Comparison of ENCODE assay signal across 2 cellular contexts in the genomic region with DNA sequence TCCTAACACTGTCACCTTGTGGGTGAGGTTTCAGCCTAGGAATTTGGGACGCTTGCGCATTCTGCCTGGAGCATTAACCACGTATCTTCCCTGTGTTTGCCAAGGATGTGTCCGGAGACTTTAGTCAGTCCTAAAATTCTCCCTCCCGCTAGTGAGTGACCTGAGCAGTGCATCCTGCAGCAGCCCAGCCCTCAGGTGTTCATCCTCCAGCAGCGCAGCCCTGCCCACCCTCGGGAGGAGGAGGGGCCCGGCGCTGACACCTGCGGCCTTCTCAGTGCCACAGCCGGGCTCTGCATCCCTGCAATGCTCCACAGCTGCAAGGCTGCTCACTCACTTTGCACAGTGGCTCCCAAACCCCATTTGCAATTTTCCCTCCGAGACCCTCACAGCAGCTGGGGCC.
TF ChIP-seq lines count a peak whose summit lies in the region.

No MANE protein-coding gene starts in this region.

TF ChIP-seq in IMR-90, 13 proteins besides CTCF, POLR2A, EP300 and RAD21:
- TF ChIP-seq, protein P1, sequence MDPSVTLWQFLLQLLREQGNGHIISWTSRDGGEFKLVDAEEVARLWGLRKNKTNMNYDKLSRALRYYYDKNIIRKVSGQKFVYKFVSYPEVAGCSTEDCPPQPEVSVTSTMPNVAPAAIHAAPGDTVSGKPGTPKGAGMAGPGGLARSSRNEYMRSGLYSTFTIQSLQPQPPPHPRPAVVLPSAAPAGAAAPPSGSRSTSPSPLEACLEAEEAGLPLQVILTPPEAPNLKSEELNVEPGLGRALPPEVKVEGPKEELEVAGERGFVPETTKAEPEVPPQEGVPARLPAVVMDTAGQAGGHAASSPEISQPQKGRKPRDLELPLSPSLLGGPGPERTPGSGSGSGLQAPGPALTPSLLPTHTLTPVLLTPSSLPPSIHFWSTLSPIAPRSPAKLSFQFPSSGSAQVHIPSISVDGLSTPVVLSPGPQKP (IDR thresholded peaks at IDR 0.05; ENCODE audit: borderline replicate concordance, low read depth, low read length): no peak
- TF ChIP-seq RFX5 (IDR thresholded peaks at IDR 0.05; ENCODE audit: low read depth, low read length) (no peak), MAFK (IDR thresholded peaks at IDR 0.05; ENCODE audit: low read depth, low read length) (no peak)

TF ChIP-seq in H1, 55 proteins besides CTCF, POLR2A, EP300 and RAD21:
- TF ChIP-seq SAP30 (IDR thresholded peaks at IDR 0.05; ENCODE audit: insufficient read depth, insufficient replicate concordance, low read length) (no peak), YY1 (IDR thresholded peaks at IDR 0.05; ENCODE audit: low read depth, low read length) (no peak), TEAD4 (IDR thresholded peaks at IDR 0.05; ENCODE audit: low read depth, low read length) (no peak), POLR2AphosphoS5 (IDR thresholded peaks at IDR 0.05; ENCODE audit: low read depth, low read length) (no peak), RFX5 (IDR thresholded peaks at IDR 0.05; ENCODE audit: borderline replicate concordance, low read depth, low read length) (no peak), TAF1 (IDR thresholded peaks at IDR 0.05; ENCODE audit: low read depth, low read length) (no peak), SUZ12 (IDR thresholded peaks at IDR 0.05; ENCODE audit: low read length) (no peak), SP1 (IDR thresholded peaks at IDR 0.05; ENCODE audit: low read depth, low read length) (no peak), MAFK (IDR thresholded peaks at IDR 0.05; ENCODE audit: low read depth, low read length) (no peak), CHD2 (IDR thresholded peaks at IDR 0.05; ENCODE audit: low read length) (no peak)
- TF ChIP-seq, protein P2, sequence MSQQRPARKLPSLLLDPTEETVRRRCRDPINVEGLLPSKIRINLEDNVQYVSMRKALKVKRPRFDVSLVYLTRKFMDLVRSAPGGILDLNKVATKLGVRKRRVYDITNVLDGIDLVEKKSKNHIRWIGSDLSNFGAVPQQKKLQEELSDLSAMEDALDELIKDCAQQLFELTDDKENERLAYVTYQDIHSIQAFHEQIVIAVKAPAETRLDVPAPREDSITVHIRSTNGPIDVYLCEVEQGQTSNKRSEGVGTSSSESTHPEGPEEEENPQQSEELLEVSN (IDR thresholded peaks at IDR 0.05): no peak
